Comparison of ENCODE assay signal across 11 cellular contexts in the genomic region with DNA sequence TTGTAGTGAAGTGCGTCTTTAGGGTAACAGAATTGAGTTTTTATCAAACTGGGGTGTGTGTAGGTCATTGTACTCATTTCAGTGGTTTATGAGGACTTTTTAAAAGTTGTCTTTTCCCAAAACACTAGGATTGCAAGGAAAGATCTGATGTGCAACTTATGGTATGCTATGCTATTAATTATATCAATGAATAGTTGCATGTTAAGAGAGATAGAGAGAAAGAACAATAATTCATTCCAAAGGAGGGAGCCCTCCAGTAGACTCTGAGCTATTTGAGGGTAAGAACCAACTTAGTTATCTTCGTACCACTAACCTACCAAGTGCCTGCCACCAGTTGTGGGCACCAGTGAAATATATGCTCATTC.
DNase-seq lines count a peak whose midpoint lies in the region; ATAC-seq, FAIRE-seq and TF ChIP-seq lines count a peak whose summit lies in the region.
"Had no signal": no experiment of that assay in that cellular context is flagged by ENCODE, and none has a peak within 500 bp of the region (broad histone marks: within the 10 kb centered on the region; RNA-seq: fewer than 3 reads in every experiment).

No MANE protein-coding gene starts in this region.

- no peaks in the 10 kb centered on the region for H3K79me2 ChIP-seq in astrocyte (ENCODE audit: insufficient read depth, low read length)

- in situ Hi-C loops in IMR-90 (cut with MboI; ENCODE audit: low sequenced_read_pairs) (no loop called here), transverse colon (cut with MboI; ENCODE audit: low pct_ligation_motif_present in 1 of 4, low pct_unique_long_range_greater_than_20kb in 1 of 4, low sequenced_read_pairs in 3 of 4) (loop anchor here in 2 of 4 donors (10.0 kb wide), 2 partner anchors 169 to 179 kb away; no protein-coding TSS in a partner anchor)

- no peak for DNase-seq in IMR-90
- no peak for DNase-seq in astrocyte (ENCODE audit: low read depth)
- DNase-seq in thoracic aorta (ENCODE audit: low spot score): no peak
- no peak for DNase-seq in activated naive CD8-positive, alpha-beta T cell treated with anti-CD3 and anti-CD28 coated beads for 36 hours
- no peak for DNase-seq in GM12891 (ENCODE audit: insufficient read length, low spot score)
- no peak for DNase-seq in transverse colon
- DNase-seq: lower lobe of right lung; stimulated activated naive B cell treated with anti-CD40 and anti-IgM and Interleukin-4, amounts not matched to agents 10 μg/mL and 1 μg/mL and 100 μg/mL, for 72 hours had no signal

- no CpG with 5 or more reads among the region's 2 CpGs for WGBS in IMR-90 (ENCODE audit: extremely low coverage in 2 of 2, insufficient read length in 1 of 2), 2 experiments
- 21% methylated on average over 2 of the region's 2 CpGs for WGBS in liver
- WGBS in transverse colon (ENCODE audit: low coverage in 1 of 2), 2 donors: 30 to 37% methylated on average over 2 of the region's 2 CpGs

- no TSS peak for BruUV-seq in IMR-90 (replicated peaks; lab: Mats Ljungman, UMichigan)

- H3K9me1 ChIP-seq in IMR-90 (ENCODE audit: insufficient read depth, low read length): peaks cover 6% of the 10 kb centered on the region

- no peak overlapping the region for H3K14ac ChIP-seq in IMR-90 (replicated peaks; ENCODE audit: low read depth, low read length)

- H2BK15ac ChIP-seq in IMR-90 (ENCODE audit: low read depth, low read length): no peak overlapping the region

- H3K27ac Mint-ChIP-seq in astrocyte (ENCODE audit: unreplicated experiment): no peak overlapping the region
- no peak overlapping the region for H3K27ac Mint-ChIP-seq in activated naive CD8-positive, alpha-beta T cell treated with anti-CD3 and anti-CD28 coated beads for 36 hours
- H3K27ac Mint-ChIP-seq: neural progenitor cell; stimulated activated naive B cell treated with anti-CD40 and anti-IgM and Interleukin-4, amounts not matched to agents 10 μg/mL and 1 μg/mL and 100 μg/mL, for 72 hours had no signal

- TF ChIP-seq CTCF in IMR-90 (conservative IDR thresholded peaks at IDR 0.05; ENCODE audit: low read depth, low read length): no peak
- TF ChIP-seq CTCF in astrocyte (IDR thresholded peaks at IDR 0.05; ENCODE audit: insufficient read depth, low read depth, low read length): no peak
- TF ChIP-seq CTCF in liver (IDR thresholded peaks at IDR 0.05; ENCODE audit: low read depth, low read length, missing input control): no peak
- no peak for TF ChIP-seq CTCF in thoracic aorta (IDR thresholded peaks at IDR 0.05)
- no peak for TF ChIP-seq CTCF in transverse colon (IDR thresholded peaks at IDR 0.05)

- H4K8ac ChIP-seq in IMR-90 (ENCODE audit: low read depth in 2 of 2, low read length in 2 of 2): no peak overlapping the region

- H3K79me1 ChIP-seq in IMR-90 (ENCODE audit: low read depth in 1 of 2, low read length in 2 of 2): no peaks in the 10 kb centered on the region

- H2BK120ac ChIP-seq in IMR-90 (ENCODE audit: low read depth, low read length): peak overlapping the region; percentile 45; the same call in 1 of the 2 replicates

- no peak overlapping the region for H3K18ac ChIP-seq in IMR-90 (ENCODE audit: low read depth, low read length)

- H3K23ac ChIP-seq in IMR-90 (ENCODE audit: low read depth, low read length): no peak overlapping the region

- no peak overlapping the region for H2BK5ac ChIP-seq in IMR-90 (ENCODE audit: low read depth, low read length, poor library complexity, severe bottlenecking)

- H3K56ac ChIP-seq in IMR-90 (ENCODE audit: extremely low read depth, insufficient read depth, low read length): no peak overlapping the region

- POLR2A ChIA-PET in IMR-90 (lab: Charles Lee; ENCODE audit: unreplicated experiment): no interaction called here

- H3K4ac ChIP-seq in IMR-90 (ENCODE audit: low read depth, low read length): no peak overlapping the region

- H4K20me1 ChIP-seq in IMR-90 (ENCODE audit: insufficient read depth, low read length) (no peaks in the 10 kb centered on the region), astrocyte (ENCODE audit: insufficient read depth, low read length) (no peaks in the 10 kb centered on the region)

- H3K4me1 Mint-ChIP-seq in astrocyte (ENCODE audit: low read depth, unreplicated experiment): peaks cover 2% of the 10 kb centered on the region
- peaks cover 11% of the 10 kb centered on the region for H3K4me1 Mint-ChIP-seq in activated naive CD8-positive, alpha-beta T cell treated with anti-CD3 and anti-CD28 coated beads for 36 hours

- H3K4me2 ChIP-seq in IMR-90 (ENCODE audit: low read depth, low read length) (no peak overlapping the region), astrocyte (ENCODE audit: low read length) (peak overlapping the region; percentile 79)
- H3K4me2 ChIP-seq: neural progenitor cell had no signal

- H2AK5ac ChIP-seq in IMR-90 (ENCODE audit: low read depth, low read length): no peak overlapping the region

- peaks cover 4% of the 10 kb centered on the region for H3K36me3 Mint-ChIP-seq in astrocyte (ENCODE audit: low read depth, unreplicated experiment)
- H3K36me3 Mint-ChIP-seq in activated naive CD8-positive, alpha-beta T cell treated with anti-CD3 and anti-CD28 coated beads for 36 hours: no peaks in the 10 kb centered on the region
- H3K36me3 Mint-ChIP-seq: neural progenitor cell; stimulated activated naive B cell treated with anti-CD40 and anti-IgM and Interleukin-4, amounts not matched to agents 10 μg/mL and 1 μg/mL and 100 μg/mL, for 72 hours had no signal

- ATAC-seq in IMR-90 (ENCODE audit: low read depth): no peak
- no peak for ATAC-seq in thoracic aorta (ENCODE audit: insufficient number of reproducible peaks, low FRiP score, low read depth)

- TF ChIP-seq EP300 in transverse colon (IDR thresholded peaks at IDR 0.05; ENCODE audit: low read depth): no peak

- H4K91ac ChIP-seq in IMR-90 (ENCODE audit: insufficient read depth, low read depth, low read length): no peak overlapping the region

- H3K27ac ChIP-seq in IMR-90 (ENCODE audit: insufficient read depth, low read length) (no peak overlapping the region), astrocyte (ENCODE audit: low read depth, low read length) (no peak overlapping the region), liver (ENCODE audit: low read depth in 1 of 2, low read length in 2 of 2) (peak overlapping the region; percentile 71 to 88), thoracic aorta (no peak overlapping the region), transverse colon (peak overlapping the region in 1 of 4 donors; percentile 33)
- H3K27ac ChIP-seq: ascending aorta, neural progenitor cell had no signal

- H3K4me3 ChIP-seq in IMR-90 (ENCODE audit: insufficient read depth, low read depth, low read length): no peak overlapping the region
- no peak overlapping the region for H3K4me3 ChIP-seq in astrocyte (ENCODE audit: insufficient read depth, low read depth, low read length)
- H3K4me3 ChIP-seq in liver (ENCODE audit: low read depth in 1 of 3, low read length in 3 of 3): no peak overlapping the region
- H3K4me3 ChIP-seq in thoracic aorta: peak overlapping the region; percentile 61
- H3K4me3 ChIP-seq in transverse colon: no peak overlapping the region
- H3K4me3 ChIP-seq: neural progenitor cell had no signal

- no peak overlapping the region for H2BK20ac ChIP-seq in IMR-90 (ENCODE audit: low read depth, low read length)

- intact Hi-C loops in IMR-90 (cut with micrococcal nuclease) (loop anchor here (1.0 to 10.0 kb wide), 7 partner anchors 117 to 1347 kb away; a partner anchor contains a TSS), transverse colon (cut with DNase I; ENCODE audit: low total_unique reads) (loop anchor here (1.0 kb wide), 1 partner anchor 180 kb away; no protein-coding TSS in a partner anchor)

- peaks cover 2% of the 10 kb centered on the region for H3K9me3 Mint-ChIP-seq in astrocyte (ENCODE audit: unreplicated experiment)
- H3K9me3 Mint-ChIP-seq in activated naive CD8-positive, alpha-beta T cell treated with anti-CD3 and anti-CD28 coated beads for 36 hours: no peaks in the 10 kb centered on the region
- H3K9me3 Mint-ChIP-seq: neural progenitor cell had no signal

- no peak for TF ChIP-seq RAD21 in IMR-90 (IDR thresholded peaks at IDR 0.05; ENCODE audit: low read length)
- no peak for TF ChIP-seq RAD21 in liver (IDR thresholded peaks at IDR 0.05)

- H3K4me1 ChIP-seq in IMR-90 (ENCODE audit: control insufficient read depth, insufficient read depth, low read length): peaks cover 15% of the 10 kb centered on the region
- peaks cover 8% of the 10 kb centered on the region for H3K4me1 ChIP-seq in astrocyte (ENCODE audit: insufficient read depth, low read length)
- H3K4me1 ChIP-seq in liver (ENCODE audit: control insufficient read depth in 4 of 4, insufficient read depth in 4 of 4, low read length in 3 of 4): peaks cover 0 to 8% (median 4%) of the 10 kb centered on the region in 4 donors
- H3K4me1 ChIP-seq in thoracic aorta (ENCODE audit: control insufficient read depth in 1 of 2, low read depth in 2 of 2): no peaks in the 10 kb centered on the region
- H3K4me1 ChIP-seq in transverse colon: peaks cover 0 to 3% (median 1%) of the 10 kb centered on the region in 4 donors
- H3K4me1 ChIP-seq: ascending aorta had no signal

- H4K5ac ChIP-seq in IMR-90 (ENCODE audit: low read depth, low read length): no peak overlapping the region

- H3K9ac ChIP-seq in IMR-90 (ENCODE audit: low read depth, low read length) (no peak overlapping the region), astrocyte (ENCODE audit: low read length) (no peak overlapping the region), liver (ENCODE audit: low read depth in 1 of 2, low read length in 2 of 2) (peak overlapping the region in 1 of 2 donors; percentile 77)
- H3K9ac ChIP-seq: neural progenitor cell had no signal

- no peaks in the 10 kb centered on the region for H3K27me3 Mint-ChIP-seq in astrocyte (ENCODE audit: low read depth, unreplicated experiment)
- no peaks in the 10 kb centered on the region for H3K27me3 Mint-ChIP-seq in activated naive CD8-positive, alpha-beta T cell treated with anti-CD3 and anti-CD28 coated beads for 36 hours
- H3K27me3 Mint-ChIP-seq: stimulated activated naive B cell treated with anti-CD40 and anti-IgM and Interleukin-4, amounts not matched to agents 10 μg/mL and 1 μg/mL and 100 μg/mL, for 72 hours had no signal

- peak overlapping the region; percentile 51 for H2AK9ac ChIP-seq in IMR-90 (replicated peaks; ENCODE audit: low read depth, low read length, poor library complexity)

- H3K36me3 ChIP-seq in IMR-90 (ENCODE audit: control insufficient read depth, insufficient read depth, low read length) (no peaks in the 10 kb centered on the region), astrocyte (ENCODE audit: insufficient read depth, low read length) (no peaks in the 10 kb centered on the region), liver (ENCODE audit: control insufficient read depth in 4 of 4, insufficient read depth in 3 of 4, low read depth in 1 of 4, low read length in 3 of 4) (no peaks in the 10 kb centered on the region), thoracic aorta (no peaks in the 10 kb centered on the region), transverse colon (no peaks in the 10 kb centered on the region)
- H3K36me3 ChIP-seq: ascending aorta, lower lobe of right lung, neural progenitor cell had no signal

- no peaks in the 10 kb centered on the region for H3K9me3 ChIP-seq in IMR-90 (ENCODE audit: control insufficient read depth, insufficient read depth, low read length)
- no peaks in the 10 kb centered on the region for H3K9me3 ChIP-seq in astrocyte (ENCODE audit: insufficient read depth, low read depth, low read length)
- no peaks in the 10 kb centered on the region for H3K9me3 ChIP-seq in liver (ENCODE audit: control insufficient read depth in 4 of 4, low read length in 3 of 4)
- no peaks in the 10 kb centered on the region for H3K9me3 ChIP-seq in thoracic aorta
- H3K9me3 ChIP-seq in transverse colon: no peaks in the 10 kb centered on the region
- H3K9me3 ChIP-seq: ascending aorta, lower lobe of right lung had no signal

- TF ChIP-seq POLR2A in IMR-90 (IDR thresholded peaks at IDR 0.05; ENCODE audit: low read depth, low read length): no peak
- TF ChIP-seq POLR2A in GM12891 (IDR thresholded peaks at IDR 0.05; ENCODE audit: low read depth, low read length): no peak
- no peak for TF ChIP-seq POLR2A in transverse colon (IDR thresholded peaks at IDR 0.05)

- no peaks in the 10 kb centered on the region for H3K27me3 ChIP-seq in IMR-90 (ENCODE audit: control insufficient read depth, insufficient read depth, low read length)
- H3K27me3 ChIP-seq in astrocyte (ENCODE audit: insufficient read depth, low read length): no peaks in the 10 kb centered on the region
- H3K27me3 ChIP-seq in liver (ENCODE audit: control insufficient read depth in 4 of 4, insufficient read depth in 4 of 4, low read length in 3 of 4): no peaks in the 10 kb centered on the region
- H3K27me3 ChIP-seq in thoracic aorta (replicated peaks; ENCODE audit: insufficient read depth): no peaks in the 10 kb centered on the region
- H3K27me3 ChIP-seq in transverse colon: no peaks in the 10 kb centered on the region
- H3K27me3 ChIP-seq: ascending aorta, neural progenitor cell had no signal

- CTCF ChIA-PET in IMR-90 (lab: Yijun Ruan, JAX): interaction anchor here (1.3 to 3.6 kb wide), 3 partner anchors 57 to 186 kb away, joined by 4 to 32 read pairs (median 8); no protein-coding TSS in a partner anchor

- H2AFZ ChIP-seq in IMR-90 (replicated peaks; ENCODE audit: low read length, poor library complexity) (peak overlapping the region; percentile 84), astrocyte (ENCODE audit: low read depth, low read length) (peak overlapping the region; percentile 65)

- no peak for FAIRE-seq in astrocyte (lab: Jason Lieb, UNC)
- FAIRE-seq in GM12891 (lab: Jason Lieb, UNC): no peak

- dilution Hi-C loops in IMR-90 (cut with HindIII; ENCODE audit: low sequenced_read_pairs, unreplicated experiment): no loop called here

- H3K4me3 Mint-ChIP-seq in astrocyte (ENCODE audit: unreplicated experiment): no peak overlapping the region
- H3K4me3 Mint-ChIP-seq in activated naive CD8-positive, alpha-beta T cell treated with anti-CD3 and anti-CD28 coated beads for 36 hours: no peak overlapping the region
- H3K4me3 Mint-ChIP-seq: neural progenitor cell had no signal

Comparison
In these comparisons a context has a peak if more than half of its experiments do, and no peak if none do; other contexts are left out.
1. H3K27ac ChIP-seq: peak in liver (2 of 2); none in IMR-90 (single experiment), astrocyte (single experiment) and thoracic aorta (0 of 2).